Comparison of ENCODE assay signal across 14 cellular contexts in the genomic region with DNA sequence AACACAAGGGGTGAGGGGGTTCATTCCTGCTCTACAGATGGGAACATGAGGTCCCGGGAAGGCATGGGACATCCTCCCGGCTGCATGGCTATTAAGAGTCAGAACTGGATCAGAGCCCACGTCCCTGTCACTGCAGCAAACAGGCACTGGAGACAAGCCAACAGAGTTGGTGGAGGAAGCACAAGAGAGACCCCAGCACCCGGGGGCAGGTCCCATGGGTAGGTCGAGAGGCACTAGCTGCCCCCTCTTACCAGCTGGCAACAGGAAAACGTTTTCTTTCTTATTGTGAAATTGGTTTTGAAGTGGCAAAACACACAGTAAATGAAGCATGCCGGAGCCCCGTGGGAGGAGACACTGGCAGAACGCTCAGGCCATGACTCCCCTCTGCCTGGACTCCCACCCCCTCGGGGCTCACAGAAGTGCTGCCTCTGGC. TPM values are rescaled to one million over a fixed set of nuclear protein-coding genes. Genes with fewer than 3 reads are reported as not detected.
DNase-seq lines count a peak whose midpoint lies in the region; ATAC-seq and TF ChIP-seq lines count a peak whose summit lies in the region.
"Had no signal": no experiment of that assay in that cellular context is flagged by ENCODE, and none has a peak within 500 bp of the region (broad histone marks: within the 10 kb centered on the region; RNA-seq: fewer than 3 reads in every experiment).

No MANE protein-coding gene starts in this region.

- H3K27me3 Mint-ChIP-seq in activated CD8-positive, alpha-beta T cell treated with anti-CD3 and anti-CD28 coated beads for 36 hours: no peaks in the 10 kb centered on the region
- no peaks in the 10 kb centered on the region for H3K27me3 Mint-ChIP-seq in activated CD8-positive, alpha-beta T cell treated with anti-CD3 and anti-CD28 coated beads, Interleukin-2, amount 10 ng/mL, durations not matched to agents 7 days and 5 days (ENCODE audit: low read depth)

- H3K4me3 Mint-ChIP-seq in activated CD8-positive, alpha-beta T cell treated with anti-CD3 and anti-CD28 coated beads for 36 hours: no peak overlapping the region
- H3K4me3 Mint-ChIP-seq in activated CD8-positive, alpha-beta T cell treated with anti-CD3 and anti-CD28 coated beads, Interleukin-2, amount 10 ng/mL, durations not matched to agents 7 days and 5 days: no peak overlapping the region
- H3K4me3 Mint-ChIP-seq: endodermal cell had no signal

- TF ChIP-seq CTCF in activated CD8-positive, alpha-beta T cell treated with anti-CD3 and anti-CD28 coated beads for 36 hours (IDR thresholded peaks at IDR 0.05): no peak
- TF ChIP-seq CTCF in VCaP (conservative IDR thresholded peaks at IDR 0.05): no peak

- ATAC-seq in activated CD8-positive, alpha-beta T cell treated with anti-CD3 and anti-CD28 coated beads for 36 hours: peak; percentile 10
- ATAC-seq in activated CD8-positive, alpha-beta T cell treated with anti-CD3 and anti-CD28 coated beads, Interleukin-2, amount 10 ng/mL, durations not matched to agents 7 days and 5 days: no peak
- no peak for ATAC-seq in GM18909 (IDR thresholded peaks at IDR 0.05; ENCODE audit: poor library complexity, unreplicated experiment)

- H3K27ac Mint-ChIP-seq in activated CD8-positive, alpha-beta T cell treated with anti-CD3 and anti-CD28 coated beads for 36 hours: peak overlapping the region; percentile 55
- no peak overlapping the region for H3K27ac Mint-ChIP-seq in activated CD8-positive, alpha-beta T cell treated with anti-CD3 and anti-CD28 coated beads, Interleukin-2, amount 10 ng/mL, durations not matched to agents 7 days and 5 days
- H3K27ac Mint-ChIP-seq: endodermal cell, progenitor cell of endocrine pancreas had no signal

- H3K9me3 Mint-ChIP-seq in activated CD8-positive, alpha-beta T cell treated with anti-CD3 and anti-CD28 coated beads for 36 hours: no peaks in the 10 kb centered on the region
- no peaks in the 10 kb centered on the region for H3K9me3 Mint-ChIP-seq in activated CD8-positive, alpha-beta T cell treated with anti-CD3 and anti-CD28 coated beads, Interleukin-2, amount 10 ng/mL, durations not matched to agents 7 days and 5 days (ENCODE audit: insufficient read depth)
- H3K9me3 Mint-ChIP-seq: endodermal cell had no signal

- H3K36me3 Mint-ChIP-seq in activated CD8-positive, alpha-beta T cell treated with anti-CD3 and anti-CD28 coated beads for 36 hours (ENCODE audit: low read depth): peaks cover 68% of the 10 kb centered on the region
- H3K36me3 Mint-ChIP-seq in activated CD8-positive, alpha-beta T cell treated with anti-CD3 and anti-CD28 coated beads, Interleukin-2, amount 10 ng/mL, durations not matched to agents 7 days and 5 days (ENCODE audit: low read depth): peaks cover 60% of the 10 kb centered on the region

- H3K4me1 Mint-ChIP-seq in activated CD8-positive, alpha-beta T cell treated with anti-CD3 and anti-CD28 coated beads for 36 hours (ENCODE audit: low read depth): peaks cover 40% of the 10 kb centered on the region
- peaks cover 21% of the 10 kb centered on the region for H3K4me1 Mint-ChIP-seq in activated CD8-positive, alpha-beta T cell treated with anti-CD3 and anti-CD28 coated beads, Interleukin-2, amount 10 ng/mL, durations not matched to agents 7 days and 5 days (ENCODE audit: low read depth)

- intact Hi-C loops in activated CD8-positive, alpha-beta T cell treated with anti-CD3 and anti-CD28 coated beads for 36 hours (cut with micrococcal nuclease): no loop called here

- CTCF ChIA-PET in activated CD8-positive, alpha-beta T cell treated with anti-CD3 and anti-CD28 coated beads for 36 hours (lab: Charles Lee): interaction anchor here (0.6 to 2.1 kb wide), 5 partner anchors 9 to 57 kb away, joined by 3 to 7 read pairs (median 4); no protein-coding TSS in a partner anchor
- CTCF ChIA-PET in activated CD8-positive, alpha-beta T cell treated with anti-CD3 and anti-CD28 coated beads, Interleukin-2, amount 10 ng/mL, durations not matched to agents 7 days and 5 days (lab: Charles Lee): interaction anchor here (0.9 kb wide), 1 partner anchor 34 kb away, joined by 3 read pairs; no protein-coding TSS in a partner anchor

- POLR2A ChIA-PET in activated CD8-positive, alpha-beta T cell treated with anti-CD3 and anti-CD28 coated beads for 36 hours (lab: Charles Lee): interaction anchor here (0.6 to 2.0 kb wide), 3 partner anchors 15 to 954 kb away, joined by 3 to 4 read pairs (median 4); no protein-coding TSS in a partner anchor
- POLR2A ChIA-PET in activated CD8-positive, alpha-beta T cell treated with anti-CD3 and anti-CD28 coated beads, Interleukin-2, amount 10 ng/mL, durations not matched to agents 7 days and 5 days (lab: Charles Lee): no interaction called here

- no peak for DNase-seq in activated CD8-positive, alpha-beta T cell treated with anti-CD3 and anti-CD28 coated beads for 36 hours
- DNase-seq in activated CD8-positive, alpha-beta T cell treated with anti-CD3 and anti-CD28 coated beads, Interleukin-2, amount 10 ng/mL, durations not matched to agents 7 days and 5 days: no peak
- DNase-seq in left kidney (ENCODE audit: low read depth, low spot score) (peak; percentile 66), NCI-H1930 (lab: John Stamatoyannopoulos, UW) (no peak), NCI-H446 (lab: John Stamatoyannopoulos, UW) (no peak)
- DNase-seq: endodermal cell; NK-92 treated with Interleukin-12 subunit alpha and Interleukin-12 subunit beta, amount 100 ng/mL, for 24 hours; stimulated activated CD4-positive, alpha-beta T cell treated with anti-CD3 and anti-CD28 coated beads, Interleukin-4, amount 100 ng/mL, for 4 hours; SW 1271; testis had no signal

- peak overlapping the region; percentile 35; the same call in 1 of the 2 replicates for H3K27ac ChIP-seq in VCaP
- H3K27ac ChIP-seq in temporal lobe (ENCODE audit: low read depth, low read length): peak overlapping the region; percentile 12

RNA-seq across cellular contexts. Expression of a gene that starts 43.6 kb away (rescaled TPM):
- 10 to 100 TPM; 64.0 to 64.1 TPM for total RNA-seq in activated CD8-positive, alpha-beta T cell treated with anti-CD3 and anti-CD28 coated beads for 36 hours
- total RNA-seq in activated CD8-positive, alpha-beta T cell treated with anti-CD3 and anti-CD28 coated beads, Interleukin-2, amount 10 ng/mL, durations not matched to agents 7 days and 5 days: 10 to 100 TPM; 91.5 TPM
- 0.98 TPM for total RNA-seq in temporal lobe

Comparison
In these comparisons a context has a peak if more than half of its experiments do, and no peak if none do; other contexts are left out.
1. RNA of a gene that starts 43.6 kb away (total RNA-seq): 91.5 TPM in activated CD8-positive, alpha-beta T cell treated with anti-CD3 and anti-CD28 coated beads, Interleukin-2, amount 10 ng/mL, durations not matched to agents 7 days and 5 days and 64.0 to 64.1 TPM in activated CD8-positive, alpha-beta T cell treated with anti-CD3 and anti-CD28 coated beads for 36 hours; 0.98 TPM in temporal lobe (single experiment); every median in the first group is over 10 times any median in the second.